ENCODE assay signal across 9 cellular contexts in the genomic region with DNA sequence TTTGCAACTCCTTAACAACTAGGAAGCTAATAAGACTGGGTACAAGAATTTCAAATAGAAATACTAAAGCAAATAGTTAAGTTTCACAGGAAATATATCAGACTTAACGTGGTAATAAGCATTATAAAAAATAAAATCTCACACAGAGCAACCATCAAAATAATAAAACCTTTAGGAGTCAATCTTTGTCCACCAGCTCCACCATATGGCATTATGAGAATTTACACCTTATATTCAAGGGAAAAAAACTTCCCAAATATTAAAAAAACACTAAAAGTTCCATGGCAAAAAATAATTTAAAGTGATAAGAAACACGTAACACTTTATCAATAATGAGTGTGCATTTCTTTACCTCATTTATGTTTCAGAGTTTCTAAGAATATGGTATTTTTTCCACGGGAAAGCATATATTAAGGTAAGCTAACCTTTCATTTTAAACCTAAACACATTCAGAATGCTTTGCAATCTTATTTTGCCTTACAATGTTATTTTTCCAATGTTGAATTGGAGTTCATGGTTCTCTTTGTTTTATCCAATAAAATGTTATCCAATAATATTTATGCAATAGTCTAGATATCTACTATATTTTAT.
A peak's percentile ranks its signal among the peaks of the same experiment; 100 is the strongest.
DNase-seq lines count a peak whose midpoint lies in the region; ATAC-seq and TF ChIP-seq lines count a peak whose summit lies in the region.
"Had no signal": no experiment of that assay in that cellular context is flagged by ENCODE, and none has a peak within 500 bp of the region (broad histone marks: within the 10 kb centered on the region; RNA-seq: fewer than 3 reads in every experiment).

No MANE protein-coding gene starts in this region.

- H3K27ac ChIP-seq in gastrocnemius medialis: no peak overlapping the region

- H3K27me3 Mint-ChIP-seq in brain (peaks cover 6% of the 10 kb centered on the region), nephron (ENCODE audit: low read depth) (peaks cover 5% of the 10 kb centered on the region)
- H3K27me3 Mint-ChIP-seq in activated naive CD4-positive, alpha-beta T cell treated with anti-CD3 and anti-CD28 coated beads, Interleukin-2, amount 10 ng/mL, durations not matched to agents 7 days and 5 days: no peaks in the 10 kb centered on the region
- no peaks in the 10 kb centered on the region for H3K27me3 Mint-ChIP-seq in activated T-helper 17 cell treated with anti-CD3 and anti-CD28 coated beads, Interleukin-2, amount 50 U/mL, for 72 hours

- no peaks in the 10 kb centered on the region for H3K4me1 ChIP-seq in gastrocnemius medialis

- H3K4me3 ChIP-seq in gastrocnemius medialis: no peak overlapping the region

- H3K9me3 ChIP-seq in gastrocnemius medialis: no peaks in the 10 kb centered on the region

- H3K36me3 Mint-ChIP-seq in brain (peaks cover 7% of the 10 kb centered on the region), nephron (ENCODE audit: low read depth) (peaks cover 9% of the 10 kb centered on the region)
- no peaks in the 10 kb centered on the region for H3K36me3 Mint-ChIP-seq in activated naive CD4-positive, alpha-beta T cell treated with anti-CD3 and anti-CD28 coated beads, Interleukin-2, amount 10 ng/mL, durations not matched to agents 7 days and 5 days
- H3K36me3 Mint-ChIP-seq in activated T-helper 17 cell treated with anti-CD3 and anti-CD28 coated beads, Interleukin-2, amount 50 U/mL, for 72 hours (ENCODE audit: low read depth): no peaks in the 10 kb centered on the region

- peaks cover 0 to 19% (median 13%) of the 10 kb centered on the region in 5 experiments for H3K9me3 Mint-ChIP-seq in brain
- peaks cover 14% of the 10 kb centered on the region for H3K9me3 Mint-ChIP-seq in nephron
- H3K9me3 Mint-ChIP-seq in activated naive CD4-positive, alpha-beta T cell treated with anti-CD3 and anti-CD28 coated beads, Interleukin-2, amount 10 ng/mL, durations not matched to agents 7 days and 5 days: peaks cover 5% of the 10 kb centered on the region
- peaks cover 5% of the 10 kb centered on the region for H3K9me3 Mint-ChIP-seq in activated T-helper 17 cell treated with anti-CD3 and anti-CD28 coated beads, Interleukin-2, amount 50 U/mL, for 72 hours
- H3K9me3 Mint-ChIP-seq: activated naive CD8-positive, alpha-beta T cell treated with anti-CD3 and anti-CD28 coated beads, Interleukin-2, amount 50 U/mL, for 24 hours had no signal

- H3K4me3 Mint-ChIP-seq in brain (no peak overlapping the region), nephron (no peak overlapping the region)
- no peak overlapping the region for H3K4me3 Mint-ChIP-seq in activated naive CD4-positive, alpha-beta T cell treated with anti-CD3 and anti-CD28 coated beads, Interleukin-2, amount 10 ng/mL, durations not matched to agents 7 days and 5 days
- no peak overlapping the region for H3K4me3 Mint-ChIP-seq in activated T-helper 17 cell treated with anti-CD3 and anti-CD28 coated beads, Interleukin-2, amount 50 U/mL, for 72 hours
- H3K4me3 Mint-ChIP-seq: activated naive CD8-positive, alpha-beta T cell treated with anti-CD3 and anti-CD28 coated beads, Interleukin-2, amount 50 U/mL, for 24 hours had no signal

- CTCF ChIA-PET in activated naive CD4-positive, alpha-beta T cell treated with anti-CD3 and anti-CD28 coated beads, Interleukin-2, amount 10 ng/mL, durations not matched to agents 7 days and 5 days (lab: Charles Lee): interaction anchor here (1.3 kb wide), 1 partner anchor 1120 kb away, joined by 3 read pairs; no protein-coding TSS in a partner anchor

- no peak overlapping the region for H3K27ac Mint-ChIP-seq in brain
- H3K27ac Mint-ChIP-seq in nephron: no peak overlapping the region
- no peak overlapping the region for H3K27ac Mint-ChIP-seq in activated naive CD4-positive, alpha-beta T cell treated with anti-CD3 and anti-CD28 coated beads, Interleukin-2, amount 10 ng/mL, durations not matched to agents 7 days and 5 days
- H3K27ac Mint-ChIP-seq in activated T-helper 17 cell treated with anti-CD3 and anti-CD28 coated beads, Interleukin-2, amount 50 U/mL, for 72 hours: no peak overlapping the region
- H3K27ac Mint-ChIP-seq: activated naive CD8-positive, alpha-beta T cell treated with anti-CD3 and anti-CD28 coated beads, Interleukin-2, amount 50 U/mL, for 24 hours had no signal

- no peaks in the 10 kb centered on the region for H3K36me3 ChIP-seq in gastrocnemius medialis

- DNase-seq in ELR (ENCODE audit: low read depth): peak; percentile 1
- peak; percentile 9 for DNase-seq in NAMALWA (ENCODE audit: low spot score)
- no peak for DNase-seq in activated naive CD4-positive, alpha-beta T cell treated with anti-CD3 and anti-CD28 coated beads, Interleukin-2, amount 10 ng/mL, durations not matched to agents 7 days and 5 days
- no peak for DNase-seq in putamen (ENCODE audit: low spot score)
- no peak for DNase-seq in gastrocnemius medialis
- DNase-seq: activated naive CD8-positive, alpha-beta T cell treated with anti-CD3 and anti-CD28 coated beads, Interleukin-2, amount 50 U/mL, for 24 hours had no signal

- intact Hi-C loops in gastrocnemius medialis (cut with DNase I; ENCODE audit: low total_unique reads): no loop called here

- peak; percentile 79 to 89 for TF ChIP-seq CTCF in brain (conservative IDR thresholded peaks at IDR 0.05)
- peak; percentile 57 to 88 (median 65) for TF ChIP-seq CTCF in nephron (IDR thresholded peaks at IDR 0.05; ENCODE audit: unreplicated experiment in 3 of 3)
- no peak for TF ChIP-seq CTCF in gastrocnemius medialis (IDR thresholded peaks at IDR 0.05 in 4 of 5, conservative IDR thresholded peaks at IDR 0.05 in 1 of 5)

- no peaks in the 10 kb centered on the region for H3K27me3 ChIP-seq in gastrocnemius medialis

- no peaks in the 10 kb centered on the region for H3K4me1 Mint-ChIP-seq in brain
- peaks cover 20% of the 10 kb centered on the region for H3K4me1 Mint-ChIP-seq in nephron
- no peaks in the 10 kb centered on the region for H3K4me1 Mint-ChIP-seq in activated naive CD4-positive, alpha-beta T cell treated with anti-CD3 and anti-CD28 coated beads, Interleukin-2, amount 10 ng/mL, durations not matched to agents 7 days and 5 days
- H3K4me1 Mint-ChIP-seq in activated T-helper 17 cell treated with anti-CD3 and anti-CD28 coated beads, Interleukin-2, amount 50 U/mL, for 72 hours: no peaks in the 10 kb centered on the region
- H3K4me1 Mint-ChIP-seq: activated naive CD8-positive, alpha-beta T cell treated with anti-CD3 and anti-CD28 coated beads, Interleukin-2, amount 50 U/mL, for 24 hours had no signal

- in situ Hi-C loops in gastrocnemius medialis (cut with MboI; ENCODE audit: low sequenced_read_pairs in 4 of 4): loop anchor here in 2 of 4 donors (25.0 kb wide), 1 partner anchor 1120 kb away; no protein-coding TSS in a partner anchor

- no peak for ATAC-seq in gastrocnemius medialis
- ATAC-seq in activated T-helper 17 cell treated with anti-CD3 and anti-CD28 coated beads, Interleukin-2, amount 50 U/mL, for 72 hours (replicated peaks): no peak
- ATAC-seq: activated naive CD8-positive, alpha-beta T cell treated with anti-CD3 and anti-CD28 coated beads, Interleukin-2, amount 50 U/mL, for 24 hours had no signal

- no peak for TF ChIP-seq POLR2A in gastrocnemius medialis (IDR thresholded peaks at IDR 0.05)

Comparison
In these comparisons a context has a peak if more than half of its experiments do, and no peak if none do; other contexts are left out.
1. DNase-seq: peak in ELR (single experiment) and NAMALWA (single experiment); none in activated naive CD4-positive, alpha-beta T cell treated with anti-CD3 and anti-CD28 coated beads, Interleukin-2, amount 10 ng/mL, durations not matched to agents 7 days and 5 days (single experiment), putamen (single experiment) and gastrocnemius medialis (0 of 2).
2. CTCF ChIP-seq: peak in brain (2 of 2) and nephron (3 of 3); none in gastrocnemius medialis (0 of 5).